10 cellular contexts compared by ENCODE assay signal in the genomic region with DNA sequence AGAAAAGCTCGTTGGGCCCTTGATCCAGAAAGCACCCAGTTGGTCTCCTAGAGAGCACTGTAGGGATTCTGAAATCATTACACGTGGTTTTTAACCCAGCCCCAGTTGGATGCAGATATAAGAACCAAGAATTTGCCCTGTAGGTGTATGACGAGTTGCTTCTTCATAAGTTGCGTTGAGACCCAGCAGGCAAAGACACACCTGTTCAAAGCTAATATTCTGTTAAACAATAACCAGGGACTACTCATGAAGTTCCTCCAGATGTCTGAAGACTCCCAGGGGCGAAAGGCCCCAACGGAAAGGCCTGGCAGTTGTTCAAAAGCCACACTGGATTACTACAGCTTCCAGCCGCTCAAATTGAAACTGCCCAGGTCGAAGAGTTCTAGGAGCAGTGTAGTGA.
A peak's percentile ranks its signal among the peaks of the same experiment; 100 is the strongest.
DNase-seq lines count a peak whose midpoint lies in the region; ATAC-seq lines count a peak whose summit lies in the region.
"Had no signal": no experiment of that assay in that cellular context is flagged by ENCODE, and none has a peak within 500 bp of the region (broad histone marks: within the 10 kb centered on the region; RNA-seq: fewer than 3 reads in every experiment).

No MANE protein-coding gene starts in this region.

- ATAC-seq in GM18861 (IDR thresholded peaks at IDR 0.05; ENCODE audit: unreplicated experiment) (peak; percentile 97), GM21717 (IDR thresholded peaks at IDR 0.05; ENCODE audit: unreplicated experiment) (peak; percentile 80), HG03460 (IDR thresholded peaks at IDR 0.05; ENCODE audit: unreplicated experiment) (peak; percentile 94), left colon (peak; percentile 97), T-cell (replicated peaks in 1 of 4) (no peak), sciatic nerve (no peak)

- H3K4me1 Mint-ChIP-seq in T-cell, result peaks cover 0 to 3% (median 0%) of the 10 kb centered on the region in 3 donors

- POLR2A ChIA-PET in T-cell (lab: Charles Lee), result interaction anchor here in 1 of 2 donors (0.6 kb wide), 1 partner anchor 9 kb away, joined by 3 read pairs; no protein-coding TSS in a partner anchor

- no peaks in the 10 kb centered on the region for H3K36me3 Mint-ChIP-seq in T-cell
- H3K36me3 Mint-ChIP-seq: memory B cell had no signal

- CTCF ChIA-PET in T-cell (lab: Charles Lee), result no interaction called here

- H3K27me3 Mint-ChIP-seq in T-cell, result peaks cover 0 to 4% of the 10 kb centered on the region in 2 donors
- H3K27me3 Mint-ChIP-seq: memory B cell had no signal

- DNase-seq in left colon (peak; percentile 70 to 84), T-cell (no peak), sciatic nerve (ENCODE audit: low spot score) (no peak), activated gamma-delta T cell treated with Interleukin-2 at 50 U/mL for 16 hours (no peak), NCI-H748 (lab: John Stamatoyannopoulos, UW; ENCODE audit: unreplicated experiment) (no peak)
- DNase-seq: stimulated activated CD4-positive, alpha-beta T cell treated with anti-CD3 and anti-CD28 coated beads, Interleukin-2, amount 100 ng/mL, for 24 hours had no signal

- intact Hi-C loops in left colon (cut with DNase I, micrococcal nuclease), result no loop called here
- intact Hi-C loops in sciatic nerve (cut with DNase I), result no loop called here

- no peaks in the 10 kb centered on the region for H3K9me3 Mint-ChIP-seq in T-cell
- H3K9me3 Mint-ChIP-seq: memory B cell had no signal

- H3K4me3 Mint-ChIP-seq in T-cell, result no peak overlapping the region
- H3K4me3 Mint-ChIP-seq: memory B cell had no signal

- H3K27ac Mint-ChIP-seq in T-cell, result no peak overlapping the region
- H3K27ac Mint-ChIP-seq: memory B cell had no signal

Comparison
In these comparisons a context has a peak if more than half of its experiments do, and no peak if none do; other contexts are left out.
1. ATAC-seq: peak in GM18861 (single experiment), GM21717 (single experiment), HG03460 (single experiment) and left colon (single experiment); none in T-cell (0 of 4) and sciatic nerve (single experiment).
2. DNase-seq: peak in left colon (2 of 2); none in T-cell (0 of 34), sciatic nerve (single experiment), activated gamma-delta T cell treated with Interleukin-2 at 50 U/mL for 16 hours (single experiment) and NCI-H748 (single experiment).